1 cellular context compared by ENCODE assay signal in genomic region chr12:6987956-6988573, GRCh38.
TF ChIP-seq lines count a peak whose summit lies in the region.

No MANE protein-coding gene starts in this region.

TF ChIP-seq in GM23338, 12 proteins besides CTCF, POLR2A, EP300 and RAD21 (continued from another document):
- no peak for TF ChIP-seq NANOG (IDR thresholded peaks at IDR 0.05; ENCODE audit: borderline replicate concordance)
- TF ChIP-seq EZH2 (IDR thresholded peaks at IDR 0.05; ENCODE audit: low read depth, unreplicated experiment), result no peak
TF ChIP-seq in GM23338: peak in this region for 0.
